ENCODE assay signal across 16 cellular contexts in the genomic region with DNA sequence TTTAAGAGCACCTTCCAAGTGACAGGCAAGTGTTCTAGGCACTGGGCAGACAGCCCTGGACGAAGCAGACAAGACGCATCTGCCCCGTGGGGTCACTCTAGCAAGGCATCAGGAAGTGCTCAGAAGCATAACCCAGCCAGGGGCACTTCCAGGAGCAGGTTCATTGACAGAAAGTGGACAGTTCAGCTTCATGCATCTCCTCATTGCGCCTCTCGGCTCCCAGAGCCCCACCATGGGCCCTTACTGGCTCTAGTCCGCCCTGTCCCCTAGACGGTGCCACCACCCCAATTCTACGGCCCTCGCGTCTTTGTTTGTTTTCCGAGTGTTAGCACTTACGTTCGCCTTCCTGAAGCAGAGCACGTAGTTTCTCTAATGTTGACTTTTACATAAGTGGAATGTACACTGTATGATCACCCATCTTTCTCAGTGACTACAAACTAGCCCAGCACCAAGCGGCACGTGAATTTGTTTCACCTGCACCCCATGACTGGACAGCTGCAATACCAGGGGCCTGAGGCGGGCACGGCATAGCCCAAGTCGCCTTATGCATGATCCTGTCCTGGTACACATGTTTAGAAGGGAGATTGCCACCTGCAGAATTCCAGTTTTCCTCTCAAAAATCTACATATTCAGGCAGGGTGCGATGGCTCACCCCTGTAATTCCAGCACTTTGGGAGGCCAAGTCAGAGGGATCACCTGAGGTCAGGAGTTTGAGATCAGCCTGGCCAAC.
"Had no signal": no experiment of that assay in that cellular context is flagged by ENCODE, and none has a peak within 500 bp of the region (broad histone marks: within the 10 kb centered on the region; RNA-seq: fewer than 3 reads in every experiment).

No MANE protein-coding gene starts in this region.

- ATAC-seq: activated CD4-positive, CD25-positive, alpha-beta regulatory T cell treated with anti-CD3 and anti-CD28 coated beads, Interleukin-2, amount 50 U/mL, for 24 hours; activated CD8-positive, alpha-beta memory T cell treated with anti-CD3 and anti-CD28 coated beads, Interleukin-2, amount 10 ng/mL, durations not matched to agents 7 days and 5 days; left ventricle myocardium superior; psoas muscle; stimulated activated naive CD8-positive, alpha-beta T cell treated with anti-CD3 and anti-CD28 coated beads, Interleukin-15, amount 100 ng/mL, for 72 hours had no signal

- DNase-seq: activated CD4-positive, alpha-beta T cell treated with anti-CD3 and anti-CD28 coated beads, Interleukin-2, amount 50 U/mL, for 1 hour; activated CD8-positive, alpha-beta memory T cell treated with anti-CD3 and anti-CD28 coated beads, Interleukin-2, amount 10 ng/mL, durations not matched to agents 7 days and 5 days; activated naive CD4-positive, alpha-beta T cell treated with anti-CD3 and anti-CD28 coated beads for 36 hours; activated T-cell treated with anti-CD3 and anti-CD28 coated beads, Interleukin-2, amount 50 U/mL, for 1 hour; dermis blood vessel endothelial cell; left ventricle myocardium superior; psoas muscle; stimulated activated CD4-positive, alpha-beta T cell treated with anti-CD3 and anti-CD28 coated beads, Interleukin-1b, Interleukin-23, amount 100 ng/mL, for 48 hours; stimulated activated naive CD8-positive, alpha-beta T cell treated with anti-CD3 and anti-CD28 coated beads, Interleukin-15, amount 100 ng/mL, for 72 hours; testis had no signal

- H3K4me3 Mint-ChIP-seq: activated CD8-positive, alpha-beta memory T cell treated with anti-CD3 and anti-CD28 coated beads, Interleukin-2, amount 10 ng/mL, durations not matched to agents 7 days and 5 days; activated naive CD4-positive, alpha-beta T cell treated with anti-CD3 and anti-CD28 coated beads for 36 hours; mesothelial cell of epicardium; stimulated activated naive CD8-positive, alpha-beta T cell treated with anti-CD3 and anti-CD28 coated beads, Interleukin-15, amount 100 ng/mL, for 72 hours; T-helper 2 cell treated with Interferon-gamma antibody and Interleukin-4, amounts not matched to agents 5 μg/mL and 100 μg/mL, for 36 hours had no signal

- H3K4me3 ChIP-seq: ascending aorta, psoas muscle, testis had no signal

- H3K4me1 ChIP-seq: psoas muscle, testis had no signal

- H3K27ac ChIP-seq: ascending aorta, epithelial cell of prostate, psoas muscle, testis had no signal

- H3K4me1 Mint-ChIP-seq: activated CD8-positive, alpha-beta memory T cell treated with anti-CD3 and anti-CD28 coated beads, Interleukin-2, amount 10 ng/mL, durations not matched to agents 7 days and 5 days; mesothelial cell of epicardium had no signal

- H3K36me3 Mint-ChIP-seq: activated CD8-positive, alpha-beta memory T cell treated with anti-CD3 and anti-CD28 coated beads, Interleukin-2, amount 10 ng/mL, durations not matched to agents 7 days and 5 days had no signal

- H3K27me3 ChIP-seq: ascending aorta, testis had no signal

- H3K27ac Mint-ChIP-seq: activated CD8-positive, alpha-beta memory T cell treated with anti-CD3 and anti-CD28 coated beads, Interleukin-2, amount 10 ng/mL, durations not matched to agents 7 days and 5 days; activated naive CD4-positive, alpha-beta T cell treated with anti-CD3 and anti-CD28 coated beads for 36 hours; activated T-helper 2 cell treated with anti-CD3 and anti-CD28 coated beads, Interferon-gamma antibody, Interleukin-2, Interleukin-4, amounts not matched to agents 10 μg/mL and 5 μg/mL and 100 μg/mL, durations not matched to agents 14 hours and 24 hours and 36 hours; mesothelial cell of epicardium; T-helper 2 cell treated with Interferon-gamma antibody and Interleukin-4, amounts not matched to agents 5 μg/mL and 100 μg/mL, for 36 hours had no signal

- H3K9me3 ChIP-seq: ascending aorta, testis had no signal

- H3K27me3 Mint-ChIP-seq: stimulated activated naive CD8-positive, alpha-beta T cell treated with anti-CD3 and anti-CD28 coated beads, Interleukin-15, amount 100 ng/mL, for 72 hours had no signal
